ENCODE assay signal across 8 cellular contexts in genomic region chr13:48234652-48235099, GRCh38. TPM values are rescaled to one million over a fixed set of nuclear protein-coding genes. Genes with fewer than 3 reads are reported as not detected.
DNase-seq lines count a peak whose midpoint lies in the region; ATAC-seq, FAIRE-seq and TF ChIP-seq lines count a peak whose summit lies in the region.

No MANE protein-coding gene starts in this region.

- H3K27ac Mint-ChIP-seq in activated naive CD4-positive, alpha-beta T cell treated with anti-CD3 and anti-CD28 coated beads, Interleukin-2, amount 10 ng/mL, durations not matched to agents 7 days and 5 days, result peak overlapping the region; percentile 76
- H3K27ac Mint-ChIP-seq in type B pancreatic cell, result peak overlapping the region; percentile 88

- H3K27me3 ChIP-seq in brain microvascular endothelial cell (replicated peaks), result no peaks in the 10 kb centered on the region

- no peak for TF ChIP-seq CTCF in brain microvascular endothelial cell (IDR thresholded peaks at IDR 0.05; ENCODE audit: low read depth, low read length, missing control alignments)
- TF ChIP-seq CTCF in type B pancreatic cell (conservative IDR thresholded peaks at IDR 0.05), result no peak
- TF ChIP-seq CTCF in GM13977 (IDR thresholded peaks at IDR 0.05; ENCODE audit: extremely low read depth, insufficient read depth, missing control alignments), result no peak

- peaks cover 43% of the 10 kb centered on the region for H3K36me3 Mint-ChIP-seq in activated naive CD4-positive, alpha-beta T cell treated with anti-CD3 and anti-CD28 coated beads, Interleukin-2, amount 10 ng/mL, durations not matched to agents 7 days and 5 days
- H3K36me3 Mint-ChIP-seq in type B pancreatic cell, result no peaks in the 10 kb centered on the region

- no peaks in the 10 kb centered on the region for H3K9me3 Mint-ChIP-seq in activated naive CD4-positive, alpha-beta T cell treated with anti-CD3 and anti-CD28 coated beads, Interleukin-2, amount 10 ng/mL, durations not matched to agents 7 days and 5 days
- no peaks in the 10 kb centered on the region for H3K9me3 Mint-ChIP-seq in type B pancreatic cell

- H3K4me1 Mint-ChIP-seq in activated naive CD4-positive, alpha-beta T cell treated with anti-CD3 and anti-CD28 coated beads, Interleukin-2, amount 10 ng/mL, durations not matched to agents 7 days and 5 days, result peaks cover 47% of the 10 kb centered on the region
- H3K4me1 Mint-ChIP-seq in type B pancreatic cell (ENCODE audit: unreplicated experiment), result peaks cover 39% of the 10 kb centered on the region

- no peak for DNase-seq in activated naive CD4-positive, alpha-beta T cell treated with anti-CD3 and anti-CD28 coated beads, Interleukin-2, amount 10 ng/mL, durations not matched to agents 7 days and 5 days
- DNase-seq in activated naive CD4-positive, alpha-beta T cell treated with Interleukin-2 at 50 U/mL for 16 hours, result no peak
- DNase-seq in brain microvascular endothelial cell, result no peak
- DNase-seq in medulla oblongata (ENCODE audit: extremely low spot score), result peak; percentile 66
- no peak for DNase-seq in type B pancreatic cell (ENCODE audit: extremely low spot score, unreplicated experiment)
- no peak for DNase-seq in GM13977 (ENCODE audit: low spot score)
- no peak for DNase-seq in urothelium cell line (ENCODE audit: low spot score)

- no peak for FAIRE-seq in urothelium cell line (lab: Jason Lieb, UNC)

- ATAC-seq in HG02938 (IDR thresholded peaks at IDR 0.05; ENCODE audit: unreplicated experiment), result no peak

- H3K4me3 Mint-ChIP-seq in activated naive CD4-positive, alpha-beta T cell treated with anti-CD3 and anti-CD28 coated beads, Interleukin-2, amount 10 ng/mL, durations not matched to agents 7 days and 5 days, result peak overlapping the region; percentile 93
- peak overlapping the region; percentile 98 for H3K4me3 Mint-ChIP-seq in type B pancreatic cell

- H3K27ac ChIP-seq in brain microvascular endothelial cell, result peak overlapping the region; percentile 91

- peaks cover 15% of the 10 kb centered on the region for H3K27me3 Mint-ChIP-seq in activated naive CD4-positive, alpha-beta T cell treated with anti-CD3 and anti-CD28 coated beads, Interleukin-2, amount 10 ng/mL, durations not matched to agents 7 days and 5 days
- H3K27me3 Mint-ChIP-seq in type B pancreatic cell, result no peaks in the 10 kb centered on the region

- in situ Hi-C loops in brain microvascular endothelial cell (cut with HindIII; ENCODE audit: low pct_ligation_motif_present, low sequenced_read_pairs), result no loop called here
- in situ Hi-C loops in GM13977 (cut with MboI; ENCODE audit: low pct_unique_long_range_greater_than_20kb, low sequenced_read_pairs, unreplicated experiment), result no loop called here

- CTCF ChIA-PET in activated naive CD4-positive, alpha-beta T cell treated with anti-CD3 and anti-CD28 coated beads, Interleukin-2, amount 10 ng/mL, durations not matched to agents 7 days and 5 days (lab: Charles Lee), result interaction anchor here (0.8 to 2.5 kb wide), 4 partner anchors 108 to 345 kb away, joined by 3 to 10 read pairs (median 4); partner anchors contain the start of gene MED4

- peaks cover 5% of the 10 kb centered on the region for H3K36me3 ChIP-seq in brain microvascular endothelial cell (replicated peaks)

- H3K4me3 ChIP-seq in brain microvascular endothelial cell (ENCODE audit: low read depth, low read length), result peak overlapping the region; percentile 95

RNA-seq across cellular contexts. Expression of gene ITM2B, which starts 1.7 kb away (rescaled TPM):
- total RNA-seq in type B pancreatic cell (ENCODE audit: low replicate concordance), result 232 and 302 TPM in 2 replicates
